17 cellular contexts compared by ENCODE assay signal in genomic region chr20:63119451-63120285, GRCh38.
"Had no signal": no experiment of that assay in that cellular context is flagged by ENCODE, and none has a peak within 500 bp of the region (broad histone marks: within the 10 kb centered on the region; RNA-seq: fewer than 3 reads in every experiment).

No MANE protein-coding gene starts in this region.

- H3K4me1 Mint-ChIP-seq: activated naive CD8-positive, alpha-beta T cell treated with anti-CD3 and anti-CD28 coated beads, Interleukin-2, amount 10 ng/mL, durations not matched to agents 7 days and 5 days; immature natural killer cell; naive B cell had no signal

- ATAC-seq: SK-N-SH treated with all-trans-retinoic acid at 6 μM for 48 hours, T-cell had no signal

- H3K4me3 Mint-ChIP-seq: activated naive CD4-positive, alpha-beta T cell treated with anti-CD3 and anti-CD28 coated beads for 36 hours; activated naive CD8-positive, alpha-beta T cell treated with anti-CD3 and anti-CD28 coated beads, Interleukin-2, amount 10 ng/mL, durations not matched to agents 7 days and 5 days; immature natural killer cell; naive B cell; T-cell; T-helper 2 cell treated with Interferon-gamma antibody and Interleukin-4, amounts not matched to agents 5 μg/mL and 100 μg/mL, for 36 hours had no signal

- H3K9me3 ChIP-seq: upper lobe of left lung had no signal

- H3K36me3 ChIP-seq: upper lobe of left lung had no signal

- H3K27me3 ChIP-seq: upper lobe of left lung had no signal

- H3K9me3 Mint-ChIP-seq: activated naive CD4-positive, alpha-beta T cell treated with anti-CD3 and anti-CD28 coated beads for 36 hours; activated naive CD8-positive, alpha-beta T cell treated with anti-CD3 and anti-CD28 coated beads, Interleukin-2, amount 10 ng/mL, durations not matched to agents 7 days and 5 days; T-cell; T-helper 2 cell treated with Interferon-gamma antibody and Interleukin-4, amounts not matched to agents 5 μg/mL and 100 μg/mL, for 36 hours had no signal

- H3K4me1 ChIP-seq: upper lobe of left lung had no signal

- DNase-seq: activated CD4-positive, alpha-beta T cell treated with anti-CD3 and anti-CD28 coated beads for 1 hour; activated naive CD4-positive, alpha-beta T cell treated with anti-CD3 and anti-CD28 coated beads for 36 hours; activated naive CD8-positive, alpha-beta T cell treated with anti-CD3 and anti-CD28 coated beads, Interleukin-2, amount 10 ng/mL, durations not matched to agents 7 days and 5 days; activated T-cell treated with anti-CD3 and anti-CD28 coated beads, Interleukin-2, amount 50 U/mL, for 1 hour; amniotic stem cell; effector CD4-positive, alpha-beta T cell; immature natural killer cell; kidney glomerular epithelial cell; mesendoderm; naive B cell; occipital lobe; stimulated activated CD4-positive, alpha-beta T cell treated with anti-CD3 and anti-CD28 coated beads, Interleukin-4, amount 100 ng/mL, for 1 hour; stimulated activated naive CD4-positive, alpha-beta T cell treated with Interleukin-2 at 50 U/mL for 16 hours; T-cell; upper lobe of left lung had no signal

- H3K27ac ChIP-seq: upper lobe of left lung had no signal

- H3K36me3 Mint-ChIP-seq: activated naive CD8-positive, alpha-beta T cell treated with anti-CD3 and anti-CD28 coated beads, Interleukin-2, amount 10 ng/mL, durations not matched to agents 7 days and 5 days; immature natural killer cell; naive B cell; T-cell had no signal

- H3K4me3 ChIP-seq: upper lobe of left lung had no signal

- H3K27ac Mint-ChIP-seq: activated naive CD4-positive, alpha-beta T cell treated with anti-CD3 and anti-CD28 coated beads for 36 hours; activated naive CD8-positive, alpha-beta T cell treated with anti-CD3 and anti-CD28 coated beads, Interleukin-2, amount 10 ng/mL, durations not matched to agents 7 days and 5 days; immature natural killer cell; T-cell; T-helper 2 cell treated with Interferon-gamma antibody and Interleukin-4, amounts not matched to agents 5 μg/mL and 100 μg/mL, for 36 hours had no signal
